In genomic region chr2:128277961-128278681, GRCh38 we compare ENCODE assay signal across 24 cellular contexts. TPM values are rescaled to one million over a fixed set of nuclear protein-coding genes. Genes with fewer than 3 reads are reported as not detected.
DNase-seq lines count a peak whose midpoint lies in the region; ATAC-seq, FAIRE-seq and TF ChIP-seq lines count a peak whose summit lies in the region.
"Had no signal": no experiment of that assay in that cellular context is flagged by ENCODE, and none has a peak within 500 bp of the region (broad histone marks: within the 10 kb centered on the region; RNA-seq: fewer than 3 reads in every experiment).

No MANE protein-coding gene starts in this region.

- H3K36me3 ChIP-seq in right atrium auricular region (peaks cover 6% of the 10 kb centered on the region), upper lobe of right lung (peaks cover 4% of the 10 kb centered on the region), BE2C (peaks cover 3% of the 10 kb centered on the region; the same call in 1 of the 2 replicates)
- H3K36me3 ChIP-seq: thoracic aorta had no signal

- H3K4me3 ChIP-seq in right atrium auricular region (no peak overlapping the region), upper lobe of right lung (no peak overlapping the region), BE2C (ENCODE audit: low read depth, low read length) (no peak overlapping the region)
- H3K4me3 ChIP-seq: heart right ventricle, thoracic aorta had no signal

- peaks cover 0 to 6% (median 0%) of the 10 kb centered on the region in 6 donors for H3K9me3 Mint-ChIP-seq in immature natural killer cell
- H3K9me3 Mint-ChIP-seq in nephron progenitor cell = peaks cover 16% of the 10 kb centered on the region

- TF ChIP-seq CTCF in right atrium auricular region (IDR thresholded peaks at IDR 0.05) (no peak), nephron progenitor cell (IDR thresholded peaks at IDR 0.05) (no peak), upper lobe of right lung (IDR thresholded peaks at IDR 0.05) (no peak), BE2C (IDR thresholded peaks at IDR 0.05; ENCODE audit: low read depth, low read length) (no peak)

- H3K9me3 ChIP-seq in right atrium auricular region = peaks cover 0 to 18% of the 10 kb centered on the region in 2 donors
- no peaks in the 10 kb centered on the region for H3K9me3 ChIP-seq in upper lobe of right lung
- no peaks in the 10 kb centered on the region for H3K9me3 ChIP-seq in BE2C

- H3K27me3 Mint-ChIP-seq in immature natural killer cell (ENCODE audit: low read depth in 3 of 3) (peaks cover 0 to 5% (median 1%) of the 10 kb centered on the region in 3 donors), nephron progenitor cell (ENCODE audit: low read depth, poor library complexity) (peaks cover 3% of the 10 kb centered on the region)
- H3K27me3 Mint-ChIP-seq: activated CD8-positive, alpha-beta memory T cell treated with anti-CD3 and anti-CD28 coated beads, Interleukin-2, amount 10 ng/mL, durations not matched to agents 7 days and 5 days; CD4-positive, alpha-beta memory T cell had no signal

- H3K4me3 Mint-ChIP-seq in immature natural killer cell = peak overlapping the region in 1 of 5 donors; percentile 18
- H3K4me3 Mint-ChIP-seq in nephron progenitor cell = no peak overlapping the region
- H3K4me3 Mint-ChIP-seq: activated CD8-positive, alpha-beta memory T cell treated with anti-CD3 and anti-CD28 coated beads, Interleukin-2, amount 10 ng/mL, durations not matched to agents 7 days and 5 days; CD4-positive, alpha-beta memory T cell; neural crest cell; stimulated activated effector memory CD8-positive, alpha-beta T cell treated with anti-CD3 and anti-CD28 coated beads, Interleukin-12 subunit alpha, Interleukin-12 subunit beta, amount 100 ng/mL, for 72 hours had no signal

- no peak for FAIRE-seq in RCC 7860 (lab: Jason Lieb, UNC)
- FAIRE-seq: astrocyte, endometrium had no signal

- H3K27ac ChIP-seq in right atrium auricular region (no peak overlapping the region), upper lobe of right lung (no peak overlapping the region)
- H3K27ac ChIP-seq: heart right ventricle, thoracic aorta had no signal

- ATAC-seq in left cardiac atrium (no peak), upper lobe of right lung (no peak)
- ATAC-seq: activated CD8-positive, alpha-beta memory T cell treated with anti-CD3 and anti-CD28 coated beads, Interleukin-2, amount 10 ng/mL, durations not matched to agents 7 days and 5 days; heart right ventricle; stimulated activated effector memory CD8-positive, alpha-beta T cell treated with anti-CD3 and anti-CD28 coated beads, Interleukin-12 subunit alpha, Interleukin-12 subunit beta, amount 100 ng/mL, for 72 hours had no signal

- H3K4me1 Mint-ChIP-seq in immature natural killer cell (peaks cover 89 to 90% of the 10 kb centered on the region in 2 donors), nephron progenitor cell (peaks cover 17% of the 10 kb centered on the region)
- H3K4me1 Mint-ChIP-seq: neural crest cell had no signal

- DNase-seq in left cardiac atrium = peak; percentile 19
- no peak for DNase-seq in right atrium auricular region (ENCODE audit: low spot score)
- no peak for DNase-seq in immature natural killer cell
- DNase-seq in nephron progenitor cell = no peak
- DNase-seq in upper lobe of right lung = peak; percentile 62
- no peak for DNase-seq in BE2C
- DNase-seq in RCC 7860 (ENCODE audit: low spot score) = no peak
- DNase-seq in NCI-H2107 treated with DMSO at 0.1 percent for 48 hours (lab: John Stamatoyannopoulos, UW; ENCODE audit: unreplicated experiment) = no peak
- DNase-seq: activated CD4-positive, alpha-beta T cell treated with anti-CD3 and anti-CD28 coated beads for 4 hours; activated CD8-positive, alpha-beta memory T cell treated with anti-CD3 and anti-CD28 coated beads, Interleukin-2, amount 10 ng/mL, durations not matched to agents 7 days and 5 days; activated gamma-delta T cell; CD4-positive, alpha-beta memory T cell; DMS79 treated with DMSO at 0.1 percent for 48 hours; mesendoderm; NCI-H187; NCI-H446 treated with DMSO at 0.1 percent for 48 hours; NK-92 treated with Interleukin-12 subunit alpha and Interleukin-12 subunit beta, amount 100 ng/mL, for 24 hours; SW 1271 had no signal

- intact Hi-C loops in left cardiac atrium (cut with DNase I) (no loop called here), upper lobe of right lung (cut with DNase I) (no loop called here)

- peaks cover 6 to 13% (median 8%) of the 10 kb centered on the region in 3 donors for H3K36me3 Mint-ChIP-seq in immature natural killer cell
- H3K36me3 Mint-ChIP-seq in nephron progenitor cell (ENCODE audit: low read depth) = peaks cover 33% of the 10 kb centered on the region
- H3K36me3 Mint-ChIP-seq: stimulated activated effector memory CD8-positive, alpha-beta T cell treated with anti-CD3 and anti-CD28 coated beads, Interleukin-12 subunit alpha, Interleukin-12 subunit beta, amount 100 ng/mL, for 72 hours had no signal

- no peaks in the 10 kb centered on the region for H3K27me3 ChIP-seq in right atrium auricular region
- no peaks in the 10 kb centered on the region for H3K27me3 ChIP-seq in upper lobe of right lung
- no peaks in the 10 kb centered on the region for H3K27me3 ChIP-seq in BE2C
- H3K27me3 ChIP-seq: heart right ventricle had no signal

- H3K4me1 ChIP-seq in right atrium auricular region (peaks cover 0 to 36% of the 10 kb centered on the region in 2 donors), upper lobe of right lung (peaks cover 29% of the 10 kb centered on the region), BE2C (no peaks in the 10 kb centered on the region)

- H3K27ac Mint-ChIP-seq in immature natural killer cell (peak overlapping the region; percentile 53 to 83 (median 62)), nephron progenitor cell (peak overlapping the region; percentile 13)
- H3K27ac Mint-ChIP-seq: activated CD8-positive, alpha-beta memory T cell treated with anti-CD3 and anti-CD28 coated beads, Interleukin-2, amount 10 ng/mL, durations not matched to agents 7 days and 5 days; stimulated activated effector memory CD8-positive, alpha-beta T cell treated with anti-CD3 and anti-CD28 coated beads, Interleukin-12 subunit alpha, Interleukin-12 subunit beta, amount 100 ng/mL, for 72 hours had no signal

RNA-seq across cellular contexts. Expression of gene HS6ST1, which starts 40.5 kb away (rescaled TPM):
- total RNA-seq in left cardiac atrium (10 to 100 TPM; 14.3 to 19.3 TPM), right atrium auricular region (10 to 100 TPM; 19.0 to 25.8 TPM), upper lobe of right lung (33.2 TPM)
- 1 to 10 TPM; 5.1 to 6.6 (median 6.0) TPM for polyA plus RNA-seq in immature natural killer cell
- polyA plus RNA-seq in BE2C (2012; ENCODE audit: insufficient read depth, insufficient read length, low read depth) = 35.2 TPM

Comparison
In these comparisons a context has a peak if more than half of its experiments do, and no peak if none do; other contexts are left out.
1. DNase-seq: peak in left cardiac atrium (single experiment) and upper lobe of right lung (single experiment); none in right atrium auricular region (single experiment), immature natural killer cell (0 of 3), nephron progenitor cell (single experiment), BE2C (single experiment), RCC 7860 (single experiment) and NCI-H2107 treated with DMSO at 0.1 percent for 48 hours (single experiment).